8 cellular contexts compared by ENCODE assay signal in the genomic region with DNA sequence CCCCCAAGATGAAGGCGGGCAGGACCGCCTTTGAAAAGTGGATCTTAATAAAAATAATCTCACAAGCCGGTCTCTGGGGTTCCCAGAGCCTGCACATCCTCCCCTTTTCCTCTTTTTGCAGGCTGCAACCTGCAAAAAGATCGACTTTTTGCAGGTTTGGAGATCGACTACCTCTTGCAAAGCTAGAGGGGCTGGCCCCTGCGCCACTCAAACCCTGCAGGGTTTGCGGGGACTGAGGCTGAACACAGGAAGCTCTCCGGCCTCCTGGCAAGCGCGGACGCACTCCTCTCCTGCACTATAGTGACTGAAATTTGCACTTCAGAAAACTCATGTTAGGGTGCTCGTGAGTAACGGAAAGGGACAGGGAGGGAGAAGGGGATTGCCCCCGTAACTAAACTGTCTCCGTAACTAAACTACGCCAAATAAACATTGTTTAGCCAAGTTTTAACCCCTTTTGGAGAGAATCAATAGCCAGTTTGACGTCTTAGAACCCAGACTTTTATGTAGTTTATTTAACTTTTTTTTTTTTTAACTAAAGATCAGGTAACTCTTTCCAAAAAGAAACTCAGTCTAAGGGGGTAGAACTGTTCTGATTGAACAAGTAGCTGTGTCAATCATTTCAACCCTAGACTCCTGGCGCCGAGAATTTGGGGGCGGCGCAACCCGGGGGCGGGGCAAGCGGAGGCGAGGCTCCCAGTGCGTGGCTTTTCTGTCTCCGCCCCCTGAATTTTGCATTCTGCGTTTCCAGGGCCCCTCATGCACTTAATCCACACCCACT. TPM values are rescaled to one million over a fixed set of nuclear protein-coding genes. Genes with fewer than 3 reads are reported as not detected.
DNase-seq lines count a peak whose midpoint lies in the region; ATAC-seq, FAIRE-seq and TF ChIP-seq lines count a peak whose summit lies in the region.

No MANE protein-coding gene starts in this region.

- H3K4me1 Mint-ChIP-seq in WTC11, result peaks cover 53% of the 10 kb centered on the region

- H3K4me3 Mint-ChIP-seq in WTC11, result peak overlapping the region; percentile 79

- H3K4me1 ChIP-seq in keratinocyte (ENCODE audit: control insufficient read depth, extremely low read depth, insufficient read depth, low read length), result peaks cover 51% of the 10 kb centered on the region

- H3K4me3 ChIP-seq in keratinocyte (ENCODE audit: control insufficient read depth in 2 of 3, extremely low read depth in 1 of 3, insufficient read depth in 2 of 3, low read depth in 1 of 3, low read length in 3 of 3), result peak overlapping the region; percentile 26 to 60 (median 40)

- dilution Hi-C loops in keratinocyte (cut with MboI; ENCODE audit: extremely low pct_ligation_motif_present, low sequenced_read_pairs), result no loop called here

- peak overlapping the region; percentile 56 for H3K27ac ChIP-seq in caudate nucleus (ENCODE audit: low read depth, low read length)
- peak overlapping the region; percentile 0 for H3K27ac ChIP-seq in keratinocyte (ENCODE audit: control insufficient read depth, insufficient read depth, low read length)

- H3K9ac ChIP-seq in keratinocyte (ENCODE audit: control insufficient read depth, extremely low read depth, insufficient read depth, low read length), result peak overlapping the region; percentile 3

- H3K9me1 ChIP-seq in keratinocyte (ENCODE audit: control insufficient read depth, extremely low read depth, insufficient read depth, low read length), result no peaks in the 10 kb centered on the region

- H3K36me3 ChIP-seq in keratinocyte (ENCODE audit: control insufficient read depth in 2 of 2, extremely low read depth in 1 of 2, insufficient read depth in 2 of 2, low read length in 2 of 2), result no peaks in the 10 kb centered on the region

- peak overlapping the region; percentile 34 for H3K27ac Mint-ChIP-seq in WTC11

- no peak for TF ChIP-seq CTCF in WTC11 (IDR thresholded peaks at IDR 0.05)
- TF ChIP-seq CTCF in keratinocyte (optimal IDR thresholded peaks at IDR 0.05 in 1 of 3, IDR thresholded peaks at IDR 0.05 in 1 of 3, conservative IDR thresholded peaks at IDR 0.05 in 1 of 3; ENCODE audit: extremely low read depth in 1 of 3, insufficient read depth in 2 of 3, low read length in 3 of 3), result no peak

- H3K4me2 ChIP-seq in keratinocyte (ENCODE audit: control insufficient read depth, extremely low read depth, insufficient read depth, low read depth, low read length), result peak overlapping the region; percentile 80

- DNase-seq in SIG-M5 treated with dmso at 0.1 percent for 504 hours (lab: John Stamatoyannopoulos, UW; ENCODE audit: unreplicated experiment) (peak; percentile 45), SIG-M5 (lab: John Stamatoyannopoulos, UW) (no peak), NCI-H2029 (lab: John Stamatoyannopoulos, UW) (peak; percentile 89), WTC11 (ENCODE audit: low spot score) (peak; percentile 84), caudate nucleus (lab: John Stamatoyannopoulos, UW) (peak in 54 of 61 donors; percentile 5 to 87 (median 54)), keratinocyte (ENCODE audit: low read depth, low spot score) (no peak), mesenteric fat pad (ENCODE audit: low spot score) (no peak)
- peak; percentile 64 for DNase-seq in stimulated activated CD4-positive, alpha-beta T cell treated with anti-CD3 and anti-CD28 coated beads, Interleukin-12 subunit alpha, Interleukin-12 subunit beta, amount 100 ng/mL, for 4 hours

- peak; percentile 6; the same call in 1 of the 2 replicates for ATAC-seq in WTC11

- no peaks in the 10 kb centered on the region for H3K79me2 ChIP-seq in keratinocyte (ENCODE audit: control insufficient read depth, insufficient read depth, low read length)

- peak overlapping the region; percentile 14 for H2AFZ ChIP-seq in keratinocyte (ENCODE audit: control insufficient read depth, low read length)

- H4K20me1 ChIP-seq in keratinocyte (ENCODE audit: control insufficient read depth, extremely low read depth, insufficient read depth, low read length), result no peaks in the 10 kb centered on the region

- no peaks in the 10 kb centered on the region for H3K9me3 Mint-ChIP-seq in WTC11

- POLR2A ChIA-PET in WTC11 (lab: Charles Lee), result no interaction called here

- no peaks in the 10 kb centered on the region for H3K36me3 Mint-ChIP-seq in WTC11

- FAIRE-seq in keratinocyte (lab: Jason Lieb, UNC), result peak; percentile 75

- H3K9me3 ChIP-seq in keratinocyte (ENCODE audit: control insufficient read depth, low read depth, low read length), result no peaks in the 10 kb centered on the region

- CTCF ChIA-PET in WTC11 (lab: Charles Lee), result interaction anchor here (0.6 to 2.3 kb wide), 10 partner anchors 10 to 958 kb away, joined by 3 to 23 read pairs (median 6); no protein-coding TSS in a partner anchor

- H3K27me3 Mint-ChIP-seq in WTC11 (ENCODE audit: low read depth), result peaks cover 51% of the 10 kb centered on the region

- peaks cover 17% of the 10 kb centered on the region for H3K27me3 ChIP-seq in keratinocyte (ENCODE audit: control insufficient read depth, extremely low read depth, insufficient read depth, low read length)

TF ChIP-seq in WTC11, 78 proteins besides CTCF, POLR2A, EP300 and RAD21:
- TF ChIP-seq, protein P1, sequence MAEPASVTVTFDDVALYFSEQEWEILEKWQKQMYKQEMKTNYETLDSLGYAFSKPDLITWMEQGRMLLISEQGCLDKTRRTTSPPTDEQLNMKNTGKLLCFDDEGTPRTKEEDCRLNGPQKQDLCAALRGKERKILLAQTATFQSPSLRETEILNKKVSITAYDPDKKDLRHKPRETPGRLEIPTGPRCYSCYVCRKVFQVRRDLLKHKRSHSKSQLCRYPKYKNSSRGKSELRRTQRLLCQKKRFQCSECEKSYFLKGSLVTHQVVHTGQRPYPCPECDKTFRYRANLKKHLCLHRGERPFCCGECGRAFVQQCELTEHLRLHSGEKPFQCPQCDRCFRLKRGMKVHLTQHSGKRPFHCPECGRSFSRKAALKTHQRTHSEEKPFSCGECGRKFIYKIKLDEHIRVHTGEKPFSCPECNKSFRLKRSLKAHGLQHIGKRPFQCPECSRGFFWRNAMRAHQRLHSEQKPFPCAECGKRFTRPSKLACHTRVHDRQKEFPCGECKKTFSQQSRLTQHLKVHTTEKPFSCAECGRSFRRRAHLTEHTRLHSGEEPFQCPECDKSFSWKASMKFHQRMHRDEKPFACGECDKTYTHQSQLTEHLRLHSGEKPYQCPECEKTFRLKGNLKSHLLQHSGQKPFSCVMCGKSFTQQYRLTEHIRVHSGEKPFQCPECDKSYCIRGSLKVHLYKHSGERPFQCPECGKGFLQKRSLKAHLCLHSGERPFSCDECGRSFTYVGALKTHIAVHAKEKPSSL (CRISPR knock-in tag; conservative IDR thresholded peaks at IDR 0.05), result no peak
- TF ChIP-seq, protein P2, sequence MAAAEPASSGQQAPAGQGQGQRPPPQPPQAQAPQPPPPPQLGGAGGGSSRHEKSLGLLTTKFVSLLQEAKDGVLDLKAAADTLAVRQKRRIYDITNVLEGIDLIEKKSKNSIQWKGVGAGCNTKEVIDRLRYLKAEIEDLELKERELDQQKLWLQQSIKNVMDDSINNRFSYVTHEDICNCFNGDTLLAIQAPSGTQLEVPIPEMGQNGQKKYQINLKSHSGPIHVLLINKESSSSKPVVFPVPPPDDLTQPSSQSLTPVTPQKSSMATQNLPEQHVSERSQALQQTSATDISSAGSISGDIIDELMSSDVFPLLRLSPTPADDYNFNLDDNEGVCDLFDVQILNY (CRISPR knock-in tag; IDR thresholded peaks at IDR 0.05), result 0 out of 2 replicates have a peak, but pooled peaks have one; percentile 27
- no peak for TF ChIP-seq SOX15 (CRISPR knock-in tag; IDR thresholded peaks at IDR 0.05)

RNA-seq across cellular contexts. Expression of a gene that starts 2.5 kb away (rescaled TPM):
- total RNA-seq in WTC11 (2021) (5.3 to 12.5 TPM (median 6.4 TPM) in 3 replicates), mesenteric fat pad (497 TPM)
- 0.15 to 3.2 TPM (median 1.1 TPM) in 3 replicates for polyA plus RNA-seq in keratinocyte
- 0.06 TPM for polyA plus RNA-seq in keratinocyte (2011; ENCODE audit: low read depth)
- 0.10 TPM in 2 replicates for polyA plus RNA-seq in keratinocyte (2011; cell fraction: cytosol; rRNA removed)
- 0.56 and 1.3 TPM in 2 replicates for polyA plus RNA-seq in keratinocyte (2011; cell fraction: nucleus; rRNA removed)
- polyA plus RNA-seq in keratinocyte (2012; ENCODE audit: low replicate concordance), result 0.07 and 0.16 TPM in 2 replicates
- polyA minus RNA-seq in keratinocyte, result 0.85 to 2.1 TPM (median 0.90 TPM) in 3 replicates
- not detected for polyA minus RNA-seq in keratinocyte (2011; cell fraction: cytosol; rRNA and poly(A)+ RNA removed)
- 0.53 and 1.8 TPM in 2 replicates for polyA minus RNA-seq in keratinocyte (2011; cell fraction: nucleus; rRNA and poly(A)+ RNA removed)

RNA-seq across cellular contexts. Expression of a gene that starts 59.6 kb away (rescaled TPM):
- total RNA-seq in WTC11 (2021) (514 to 873 TPM (median 854 TPM) in 3 replicates), mesenteric fat pad (59.9 TPM)
- polyA plus RNA-seq in keratinocyte, result 3.9 to 47.0 TPM (median 10.2 TPM) in 3 replicates
- polyA plus RNA-seq in keratinocyte (2011; ENCODE audit: low read depth), result 29.0 TPM
- 16.8 and 41.0 TPM in 2 replicates for polyA plus RNA-seq in keratinocyte (2011; cell fraction: cytosol; rRNA removed)
- polyA plus RNA-seq in keratinocyte (2011; cell fraction: nucleus; rRNA removed), result 43.8 and 102 TPM in 2 replicates
- polyA plus RNA-seq in keratinocyte (2012; ENCODE audit: low replicate concordance), result 5.6 and 17.3 TPM in 2 replicates
- 2.5 to 16.2 TPM (median 5.7 TPM) in 3 replicates for polyA minus RNA-seq in keratinocyte
- polyA minus RNA-seq in keratinocyte (2011; cell fraction: cytosol; rRNA and poly(A)+ RNA removed), result 42.2 TPM
- 31.9 and 32.7 TPM in 2 replicates for polyA minus RNA-seq in keratinocyte (2011; cell fraction: nucleus; rRNA and poly(A)+ RNA removed)

Comparison
In these comparisons a context has a peak if more than half of its experiments do, and no peak if none do; other contexts are left out.
1. DNase-seq: peak in SIG-M5 treated with dmso at 0.1 percent for 504 hours (single experiment), NCI-H2029 (single experiment), WTC11 (single experiment), caudate nucleus (54 of 61) and stimulated activated CD4-positive, alpha-beta T cell treated with anti-CD3 and anti-CD28 coated beads, Interleukin-12 subunit alpha, Interleukin-12 subunit beta, amount 100 ng/mL, for 4 hours (single experiment); none in SIG-M5 (single experiment), keratinocyte (single experiment) and mesenteric fat pad (single experiment).
2. RNA of a gene that starts 2.5 kb away (total RNA-seq): 497 TPM in mesenteric fat pad (single experiment); 5.3 to 12.5 TPM in WTC11; every median in the first group is over 10 times any median in the second.